In genomic region chr9:132241483-132241839, GRCh38 we compare ENCODE assay signal across 8 cellular contexts.
DNase-seq lines count a peak whose midpoint lies in the region; ATAC-seq and TF ChIP-seq lines count a peak whose summit lies in the region.

No MANE protein-coding gene starts in this region.

- H3K36me3 Mint-ChIP-seq in activated naive CD8-positive, alpha-beta T cell = no peaks in the 10 kb centered on the region

- H3K9me3 Mint-ChIP-seq in activated naive CD8-positive, alpha-beta T cell (ENCODE audit: low read depth) = no peaks in the 10 kb centered on the region

- H3K4me1 Mint-ChIP-seq in activated naive CD8-positive, alpha-beta T cell (ENCODE audit: low read depth) = peaks cover 9% of the 10 kb centered on the region

- CTCF ChIA-PET in HEK293T (lab: Yijun Ruan, JAX) = interaction anchor here (0.6 to 1.4 kb wide), 6 partner anchors 11 to 486 kb away, joined by 3 to 8 read pairs (median 4); partner anchors contain the start of gene NTNG2

- H3K27me3 Mint-ChIP-seq in activated naive CD8-positive, alpha-beta T cell = peaks cover 2% of the 10 kb centered on the region

- DNase-seq in AG09309 (ENCODE audit: low read depth) (no peak), HEK293T (ENCODE audit: extremely low spot score) (no peak), lower lobe of right lung (no peak), vagina (ENCODE audit: extremely low spot score in 2 of 2) (no peak), germinal center (ENCODE audit: low spot score) (no peak), NCI-H774 (lab: John Stamatoyannopoulos, UW) (no peak)
- DNase-seq in activated CD4-positive, alpha-beta T cell treated with anti-CD3 and anti-CD28 coated beads for 4 hours = no peak

- H3K27ac ChIP-seq in lower lobe of right lung (peak overlapping the region; percentile 49), vagina (peak overlapping the region; percentile 63)

- POLR2A ChIA-PET in HEK293T (lab: Yijun Ruan, JAX) = interaction anchor here (0.7 kb wide), 1 partner anchor 483 kb away, joined by 3 read pairs; no protein-coding TSS in a partner anchor

- peaks cover 21% of the 10 kb centered on the region for H3K4me1 ChIP-seq in lower lobe of right lung
- peaks cover 42% of the 10 kb centered on the region for H3K4me1 ChIP-seq in vagina

- TF ChIP-seq CTCF in AG09309 (IDR thresholded peaks at IDR 0.05; ENCODE audit: control insufficient read depth, insufficient read depth, low read depth, low read length, missing control alignments) (no peak), lower lobe of right lung (IDR thresholded peaks at IDR 0.05) (no peak), vagina (IDR thresholded peaks at IDR 0.05) (peak in 1 of 3 experiments; percentile 15)

- H3K9me3 ChIP-seq in lower lobe of right lung (no peaks in the 10 kb centered on the region), vagina (no peaks in the 10 kb centered on the region)

- peak in 1 of 2 donors; percentile 22 for TF ChIP-seq POLR2A in vagina (IDR thresholded peaks at IDR 0.05)

- H3K36me3 ChIP-seq in lower lobe of right lung = no peaks in the 10 kb centered on the region
- no peaks in the 10 kb centered on the region for H3K36me3 ChIP-seq in vagina

- H3K27me3 ChIP-seq in lower lobe of right lung (ENCODE audit: low read depth) = peaks cover 17% of the 10 kb centered on the region
- H3K27me3 ChIP-seq in vagina = no peaks in the 10 kb centered on the region

- peak overlapping the region; percentile 95 for H3K4me3 Mint-ChIP-seq in activated naive CD8-positive, alpha-beta T cell

- intact Hi-C loops in lower lobe of right lung (cut with DNase I) (no loop called here), vagina (cut with DNase I) (no loop called here)

- ATAC-seq in lower lobe of right lung = no peak

- H3K27ac Mint-ChIP-seq in activated naive CD8-positive, alpha-beta T cell = peak overlapping the region; percentile 78

- H3K4me3 ChIP-seq in AG09309 (ENCODE audit: control insufficient read depth, low read depth, low read length) = peak overlapping the region; percentile 52
- H3K4me3 ChIP-seq in lower lobe of right lung = peak overlapping the region; percentile 75
- H3K4me3 ChIP-seq in vagina = peak overlapping the region; percentile 75 to 93

TF ChIP-seq in HEK293T, 16 proteins besides CTCF, POLR2A, EP300 and RAD21:
- TF ChIP-seq NFRKB (IDR thresholded peaks at IDR 0.05) (no peak), L3MBTL2 (conservative IDR thresholded peaks at IDR 0.05) (peak; percentile 77), TARDBP (IDR thresholded peaks at IDR 0.05) (no peak)
- TF ChIP-seq, protein P1, sequence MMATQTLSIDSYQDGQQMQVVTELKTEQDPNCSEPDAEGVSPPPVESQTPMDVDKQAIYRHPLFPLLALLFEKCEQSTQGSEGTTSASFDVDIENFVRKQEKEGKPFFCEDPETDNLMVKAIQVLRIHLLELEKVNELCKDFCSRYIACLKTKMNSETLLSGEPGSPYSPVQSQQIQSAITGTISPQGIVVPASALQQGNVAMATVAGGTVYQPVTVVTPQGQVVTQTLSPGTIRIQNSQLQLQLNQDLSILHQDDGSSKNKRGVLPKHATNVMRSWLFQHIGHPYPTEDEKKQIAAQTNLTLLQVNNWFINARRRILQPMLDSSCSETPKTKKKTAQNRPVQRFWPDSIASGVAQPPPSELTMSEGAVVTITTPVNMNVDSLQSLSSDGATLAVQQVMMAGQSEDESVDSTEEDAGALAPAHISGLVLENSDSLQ (IDR thresholded peaks at IDR 0.05) = no peak
TF ChIP-seq in HEK293T: peak in this region for 1.
